Comparison of ENCODE assay signal across 1 cellular context in the genomic region with DNA sequence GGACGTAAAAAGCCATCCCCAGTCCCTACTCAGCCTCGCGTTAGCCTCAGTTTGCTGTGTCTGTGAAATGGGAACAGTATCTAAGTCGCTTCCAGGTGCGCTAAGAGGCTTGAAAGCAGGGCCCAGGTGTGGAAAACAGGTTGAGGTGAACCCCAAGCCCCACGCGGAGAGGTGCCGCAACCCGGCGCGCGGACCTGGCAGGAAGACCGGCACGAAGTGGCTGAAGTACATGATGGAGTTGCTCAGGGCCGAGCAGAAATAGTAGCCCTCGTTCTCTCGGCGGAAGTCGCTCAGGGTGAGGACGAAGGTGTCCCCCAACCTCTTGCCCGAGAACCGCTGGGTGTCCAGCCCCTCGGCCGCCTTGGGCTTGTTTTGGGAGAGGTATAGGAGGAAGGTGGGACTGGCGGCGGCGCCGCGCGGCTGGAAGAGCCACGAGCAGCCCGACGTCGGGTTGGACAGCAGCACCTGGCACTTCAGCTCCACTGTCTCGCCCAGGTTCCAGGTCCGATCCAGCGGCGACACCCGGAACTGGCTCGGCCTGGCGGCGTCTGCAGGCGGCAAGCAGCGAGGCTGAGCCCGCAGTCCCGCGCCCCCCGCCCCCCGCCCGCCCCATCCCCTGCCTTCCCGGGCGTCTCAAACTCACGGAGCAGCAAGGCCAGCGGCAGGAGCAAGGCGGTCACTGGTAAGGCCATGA.
TF ChIP-seq lines count a peak whose summit lies in the region.

No MANE protein-coding gene starts in this region.

TF ChIP-seq in GM12878, 131 proteins besides CTCF, POLR2A, EP300 and RAD21 (continued from another document):
- TF ChIP-seq, protein P1, sequence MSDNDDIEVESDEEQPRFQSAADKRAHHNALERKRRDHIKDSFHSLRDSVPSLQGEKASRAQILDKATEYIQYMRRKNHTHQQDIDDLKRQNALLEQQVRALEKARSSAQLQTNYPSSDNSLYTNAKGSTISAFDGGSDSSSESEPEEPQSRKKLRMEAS (IDR thresholded peaks at IDR 0.05; ENCODE audit: low read depth, low read length), result no peak
- TF ChIP-seq BRCA1 (IDR thresholded peaks at IDR 0.05; ENCODE audit: low read depth, low read length), result no peak
- TF ChIP-seq RB1 (IDR thresholded peaks at IDR 0.05; ENCODE audit: borderline replicate concordance), result no peak
- TF ChIP-seq YY1 (IDR thresholded peaks at IDR 0.05; ENCODE audit: low read depth, low read length), result no peak
- TF ChIP-seq SP1 (IDR thresholded peaks at IDR 0.05; ENCODE audit: low read depth, low read length), result no peak
- 0 out of 2 replicates have a peak, but pooled peaks have one; percentile 64 for TF ChIP-seq EZH2 (IDR thresholded peaks at IDR 0.05; ENCODE audit: borderline replicate concordance, control insufficient read depth, low read depth, low read length)
- no peak for TF ChIP-seq TCF3 (IDR thresholded peaks at IDR 0.05; ENCODE audit: borderline replicate concordance, insufficient read depth, low read depth, low read length)
- TF ChIP-seq, protein P2, sequence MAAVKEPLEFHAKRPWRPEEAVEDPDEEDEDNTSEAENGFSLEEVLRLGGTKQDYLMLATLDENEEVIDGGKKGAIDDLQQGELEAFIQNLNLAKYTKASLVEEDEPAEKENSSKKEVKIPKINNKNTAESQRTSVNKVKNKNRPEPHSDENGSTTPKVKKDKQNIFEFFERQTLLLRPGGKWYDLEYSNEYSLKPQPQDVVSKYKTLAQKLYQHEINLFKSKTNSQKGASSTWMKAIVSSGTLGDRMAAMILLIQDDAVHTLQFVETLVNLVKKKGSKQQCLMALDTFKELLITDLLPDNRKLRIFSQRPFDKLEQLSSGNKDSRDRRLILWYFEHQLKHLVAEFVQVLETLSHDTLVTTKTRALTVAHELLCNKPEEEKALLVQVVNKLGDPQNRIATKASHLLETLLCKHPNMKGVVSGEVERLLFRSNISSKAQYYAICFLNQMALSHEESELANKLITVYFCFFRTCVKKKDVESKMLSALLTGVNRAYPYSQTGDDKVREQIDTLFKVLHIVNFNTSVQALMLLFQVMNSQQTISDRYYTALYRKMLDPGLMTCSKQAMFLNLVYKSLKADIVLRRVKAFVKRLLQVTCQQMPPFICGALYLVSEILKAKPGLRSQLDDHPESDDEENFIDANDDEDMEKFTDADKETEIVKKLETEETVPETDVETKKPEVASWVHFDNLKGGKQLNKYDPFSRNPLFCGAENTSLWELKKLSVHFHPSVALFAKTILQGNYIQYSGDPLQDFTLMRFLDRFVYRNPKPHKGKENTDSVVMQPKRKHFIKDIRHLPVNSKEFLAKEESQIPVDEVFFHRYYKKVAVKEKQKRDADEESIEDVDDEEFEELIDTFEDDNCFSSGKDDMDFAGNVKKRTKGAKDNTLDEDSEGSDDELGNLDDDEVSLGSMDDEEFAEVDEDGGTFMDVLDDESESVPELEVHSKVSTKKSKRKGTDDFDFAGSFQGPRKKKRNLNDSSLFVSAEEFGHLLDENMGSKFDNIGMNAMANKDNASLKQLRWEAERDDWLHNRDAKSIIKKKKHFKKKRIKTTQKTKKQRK (IDR thresholded peaks at IDR 0.05; ENCODE audit: low read depth, low read length), result no peak
- no peak for TF ChIP-seq YBX1 (IDR thresholded peaks at IDR 0.05)
- TF ChIP-seq, protein P3, sequence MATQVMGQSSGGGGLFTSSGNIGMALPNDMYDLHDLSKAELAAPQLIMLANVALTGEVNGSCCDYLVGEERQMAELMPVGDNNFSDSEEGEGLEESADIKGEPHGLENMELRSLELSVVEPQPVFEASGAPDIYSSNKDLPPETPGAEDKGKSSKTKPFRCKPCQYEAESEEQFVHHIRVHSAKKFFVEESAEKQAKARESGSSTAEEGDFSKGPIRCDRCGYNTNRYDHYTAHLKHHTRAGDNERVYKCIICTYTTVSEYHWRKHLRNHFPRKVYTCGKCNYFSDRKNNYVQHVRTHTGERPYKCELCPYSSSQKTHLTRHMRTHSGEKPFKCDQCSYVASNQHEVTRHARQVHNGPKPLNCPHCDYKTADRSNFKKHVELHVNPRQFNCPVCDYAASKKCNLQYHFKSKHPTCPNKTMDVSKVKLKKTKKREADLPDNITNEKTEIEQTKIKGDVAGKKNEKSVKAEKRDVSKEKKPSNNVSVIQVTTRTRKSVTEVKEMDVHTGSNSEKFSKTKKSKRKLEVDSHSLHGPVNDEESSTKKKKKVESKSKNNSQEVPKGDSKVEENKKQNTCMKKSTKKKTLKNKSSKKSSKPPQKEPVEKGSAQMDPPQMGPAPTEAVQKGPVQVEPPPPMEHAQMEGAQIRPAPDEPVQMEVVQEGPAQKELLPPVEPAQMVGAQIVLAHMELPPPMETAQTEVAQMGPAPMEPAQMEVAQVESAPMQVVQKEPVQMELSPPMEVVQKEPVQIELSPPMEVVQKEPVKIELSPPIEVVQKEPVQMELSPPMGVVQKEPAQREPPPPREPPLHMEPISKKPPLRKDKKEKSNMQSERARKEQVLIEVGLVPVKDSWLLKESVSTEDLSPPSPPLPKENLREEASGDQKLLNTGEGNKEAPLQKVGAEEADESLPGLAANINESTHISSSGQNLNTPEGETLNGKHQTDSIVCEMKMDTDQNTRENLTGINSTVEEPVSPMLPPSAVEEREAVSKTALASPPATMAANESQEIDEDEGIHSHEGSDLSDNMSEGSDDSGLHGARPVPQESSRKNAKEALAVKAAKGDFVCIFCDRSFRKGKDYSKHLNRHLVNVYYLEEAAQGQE (IDR thresholded peaks at IDR 0.05; ENCODE audit: low read depth, low read length), result peak; percentile 14; the same call in 1 of the 2 replicates
